Comparison of ENCODE assay signal across 18 cellular contexts in genomic region chr17:841313-841712, GRCh38. TPM values are rescaled to one million over a fixed set of nuclear protein-coding genes. Genes with fewer than 3 reads are reported as not detected.
DNase-seq lines count a peak whose midpoint lies in the region; ATAC-seq, FAIRE-seq and TF ChIP-seq lines count a peak whose summit lies in the region.
"Had no signal": no experiment of that assay in that cellular context is flagged by ENCODE, and none has a peak within 500 bp of the region (broad histone marks: within the 10 kb centered on the region; RNA-seq: fewer than 3 reads in every experiment).

No MANE protein-coding gene starts in this region.

- peak overlapping the region; percentile 89 for H3K23ac ChIP-seq in neuronal stem cell (ENCODE audit: low read depth, low read length, poor library complexity)

- peak overlapping the region; percentile 87 for H3K18ac ChIP-seq in neuronal stem cell (ENCODE audit: low read length)

- H3K4me1 ChIP-seq in left ventricle myocardium inferior (peaks cover under 1% of the 10 kb centered on the region), neuronal stem cell (ENCODE audit: control insufficient read depth in 2 of 2, insufficient read depth in 1 of 2, low read depth in 1 of 2, low read length in 2 of 2) (peaks cover 0 to 4% of the 10 kb centered on the region in 2 donors), hepatocyte (ENCODE audit: insufficient read depth) (peaks cover under 1% of the 10 kb centered on the region)
- H3K4me1 ChIP-seq: Peyer's patch had no signal

- peak overlapping the region; percentile 73 for H2BK12ac ChIP-seq in neuronal stem cell (ENCODE audit: low read length)

- no peak overlapping the region for H3K4me3 ChIP-seq in left ventricle myocardium inferior
- H3K4me3 ChIP-seq in neuronal stem cell (ENCODE audit: low read length in 2 of 2): no peak overlapping the region
- H3K4me3 ChIP-seq in hepatocyte: no peak overlapping the region
- H3K4me3 ChIP-seq: MG63, Peyer's patch had no signal

- H4K8ac ChIP-seq in neuronal stem cell (ENCODE audit: low read depth, low read length): peak overlapping the region; percentile 65

- H4K91ac ChIP-seq in neuronal stem cell (ENCODE audit: low read depth, low read length, poor library complexity): no peak overlapping the region

- H2BK15ac ChIP-seq in neuronal stem cell (ENCODE audit: low read length): peak overlapping the region; percentile 67

- no peak overlapping the region for H3K27ac ChIP-seq in left ventricle myocardium inferior (replicated peaks)
- no peak overlapping the region for H3K27ac ChIP-seq in neuronal stem cell (replicated peaks; ENCODE audit: low read length)
- H3K27ac ChIP-seq in hepatocyte: no peak overlapping the region
- H3K27ac ChIP-seq: Peyer's patch had no signal

- ATAC-seq in Right ventricle myocardium superior (ENCODE audit: poor library complexity): peak; percentile 74
- ATAC-seq in GM19455 (IDR thresholded peaks at IDR 0.05; ENCODE audit: unreplicated experiment): no peak

- peaks cover 4% of the 10 kb centered on the region for H4K20me1 ChIP-seq in hepatocyte (ENCODE audit: insufficient read depth, poor library complexity, severe bottlenecking)

- H3K4ac ChIP-seq in neuronal stem cell (ENCODE audit: low read length): peak overlapping the region; percentile 76

- whole genome bisulfite sequencing in neuronal stem cell (ENCODE audit: extremely low coverage in 2 of 2, insufficient read length in 2 of 2, insufficient replicate concordance in 1 of 2), 2 donors: no CpG with 5 or more reads among the region's 33 CpGs
- WGBS in hepatocyte (ENCODE audit: low lambda C conversion rate, missing lambda C conversion rate): 95% methylated on average over 7 of the region's 33 CpGs

- H3K9ac ChIP-seq in neuronal stem cell (ENCODE audit: low read depth, low read length, poor library complexity): peak overlapping the region; percentile 60

- peak overlapping the region; percentile 88 for H2AK5ac ChIP-seq in neuronal stem cell (ENCODE audit: low read depth, low read length)

- H3K27me3 ChIP-seq in left ventricle myocardium inferior (ENCODE audit: low read depth) (no peaks in the 10 kb centered on the region), neuronal stem cell (ENCODE audit: control insufficient read depth in 3 of 3, insufficient read depth in 3 of 3, low read depth in 1 of 3, low read length in 3 of 3) (no peaks in the 10 kb centered on the region), hepatocyte (no peaks in the 10 kb centered on the region)
- H3K27me3 ChIP-seq: MG63, Peyer's patch had no signal

- H3K79me2 ChIP-seq in hepatocyte: peaks cover 84% of the 10 kb centered on the region

- peak overlapping the region; percentile 71 for H3K14ac ChIP-seq in neuronal stem cell (ENCODE audit: low read length)

- H2BK5ac ChIP-seq in neuronal stem cell (ENCODE audit: low read length): peak overlapping the region; percentile 82

- FAIRE-seq in urothelium cell line (lab: Jason Lieb, UNC): peak; percentile 99
- FAIRE-seq: G401.6 had no signal

- no peaks in the 10 kb centered on the region for H3K9me3 ChIP-seq in left ventricle myocardium inferior (replicated peaks)
- peaks cover 4 to 21% of the 10 kb centered on the region in 2 donors for H3K9me3 ChIP-seq in neuronal stem cell (replicated peaks in 1 of 2; ENCODE audit: control insufficient read depth in 2 of 2, insufficient read depth in 1 of 2, low read depth in 1 of 2, low read length in 2 of 2)
- H3K9me3 ChIP-seq in hepatocyte (ENCODE audit: low read depth): no peaks in the 10 kb centered on the region
- H3K9me3 ChIP-seq: MG63, Peyer's patch had no signal

- H2BK120ac ChIP-seq in neuronal stem cell (ENCODE audit: low read depth, low read length): no peak overlapping the region

- TF ChIP-seq CTCF in left ventricle myocardium inferior (IDR thresholded peaks at IDR 0.05; ENCODE audit: borderline replicate concordance) (no peak), hepatocyte (IDR thresholded peaks at IDR 0.05; ENCODE audit: poor library complexity) (no peak)

- H3K9me2 ChIP-seq in hepatocyte (replicated peaks; ENCODE audit: insufficient read depth): no peaks in the 10 kb centered on the region

- H2AFZ ChIP-seq in neuronal stem cell (ENCODE audit: low read length) (no peak overlapping the region), hepatocyte (no peak overlapping the region)

- H3K36me3 ChIP-seq in left ventricle myocardium inferior: no peaks in the 10 kb centered on the region
- H3K36me3 ChIP-seq in neuronal stem cell (replicated peaks in 1 of 2; ENCODE audit: control insufficient read depth in 2 of 2, insufficient read depth in 2 of 2, low read length in 2 of 2): peaks cover 3 to 47% of the 10 kb centered on the region in 2 donors
- no peaks in the 10 kb centered on the region for H3K36me3 ChIP-seq in hepatocyte (replicated peaks; ENCODE audit: insufficient read depth, low read depth)
- H3K36me3 ChIP-seq: Peyer's patch had no signal

- no peak overlapping the region for H3K4me2 ChIP-seq in neuronal stem cell (ENCODE audit: insufficient read depth, low read length, poor library complexity, severe bottlenecking)
- no peak overlapping the region for H3K4me2 ChIP-seq in hepatocyte

- H3K79me1 ChIP-seq in neuronal stem cell (ENCODE audit: low read depth, low read length): peaks cover 24% of the 10 kb centered on the region

- DNase-seq in Right ventricle myocardium superior (no peak), left ventricle myocardium inferior (no peak), astrocyte of the hippocampus (ENCODE audit: low read depth, low spot score) (peak; percentile 28), neuronal stem cell (ENCODE audit: low spot score) (no peak), urothelium cell line (ENCODE audit: low spot score) (no peak), hepatocyte (ENCODE audit: low spot score) (no peak), A172 (ENCODE audit: low spot score) (no peak)
- DNase-seq: 8988T, COR-L47, H9, MG63, NCI-H1105, NCI-H2029, NCI-H510A treated with DMSO at 0.1 percent for 48 hours, SIG-M5 had no signal

- intact Hi-C loops in Right ventricle myocardium superior (cut with DNase I): no loop called here
- intact Hi-C loops in left ventricle myocardium inferior (cut with micrococcal nuclease): loop anchor here (10.0 kb wide), 1 partner anchor 73 kb away; no protein-coding TSS in a partner anchor

RNA-seq across cellular contexts. Expression of gene MRM3, which starts 59.2 kb away (rescaled TPM):
- total RNA-seq in Right ventricle myocardium superior (21.0 TPM), left ventricle myocardium inferior (18.7 TPM), hepatocyte (14.6 and 17.0 TPM in 2 replicates)
- polyA plus RNA-seq in neuronal stem cell (2013, experiment 1 of 2): 11.1 TPM
- 11.0 TPM for polyA plus RNA-seq in neuronal stem cell (2013, experiment 2 of 2)
- polyA plus RNA-seq in hepatocyte: 13.3 and 15.3 TPM in 2 replicates
- 36.3 and 37.7 TPM in 2 replicates for total RNA-seq in A172 (2014; rRNA removed; shearing (Covaris generic))

RNA-seq across cellular contexts. Expression of gene GLOD4, which starts 59.2 kb away (rescaled TPM):
- total RNA-seq in Right ventricle myocardium superior: 25.1 TPM
- 26.5 TPM for total RNA-seq in left ventricle myocardium inferior
- 79.0 TPM for polyA plus RNA-seq in neuronal stem cell (2013, experiment 1 of 2)
- 78.5 TPM for polyA plus RNA-seq in neuronal stem cell (2013, experiment 2 of 2)
- total RNA-seq in hepatocyte: 70.8 and 120 TPM in 2 replicates
- polyA plus RNA-seq in hepatocyte: 68.1 and 74.1 TPM in 2 replicates
- 128 and 138 TPM in 2 replicates for total RNA-seq in A172 (2014; rRNA removed; shearing (Covaris generic))
